In genomic region chr4:10180927-10181744, GRCh38 we compare ENCODE assay signal across 10 cellular contexts.
DNase-seq lines count a peak whose midpoint lies in the region; ATAC-seq and TF ChIP-seq lines count a peak whose summit lies in the region.
"Had no signal": no experiment of that assay in that cellular context is flagged by ENCODE, and none has a peak within 500 bp of the region (broad histone marks: within the 10 kb centered on the region; RNA-seq: fewer than 3 reads in every experiment).

No MANE protein-coding gene starts in this region.

- ATAC-seq in activated CD4-positive, CD25-positive, alpha-beta regulatory T cell treated with anti-CD3 and anti-CD28 coated beads, Interleukin-2, amount 50 U/mL, for 24 hours: peak; percentile 86 to 92
- ATAC-seq: A549 had no signal

- TF ChIP-seq CTCF in MM.1S (IDR thresholded peaks at IDR 0.05; ENCODE audit: low read length) (no peak), mammary epithelial cell (conservative IDR thresholded peaks at IDR 0.05 in 1 of 2, IDR thresholded peaks at IDR 0.05 in 1 of 2; ENCODE audit: extremely low read depth in 1 of 2, insufficient read depth in 1 of 2, low read depth in 1 of 2, low read length in 2 of 2) (no peak)

- dilution Hi-C loops in mammary epithelial cell (cut with HindIII; ENCODE audit: low sequenced_read_pairs): no loop called here

- CTCF ChIA-PET in mammary epithelial cell (lab: Charles Lee; ENCODE audit: low non-redundant PET): interaction anchor here (0.5 kb wide), 1 partner anchor 235 kb away, joined by 9 read pairs; no protein-coding TSS in a partner anchor

- H3K27ac ChIP-seq in MM.1S (ENCODE audit: low read length) (no peak overlapping the region), mammary epithelial cell (ENCODE audit: insufficient read depth, low read depth, low read length) (peak overlapping the region; percentile 10)
- H3K27ac ChIP-seq: A549, VCaP had no signal

- in situ Hi-C loops in mammary epithelial cell (cut with MboI; ENCODE audit: low sequenced_read_pairs in 2 of 2): no loop called here

- peaks cover 5% of the 10 kb centered on the region; the same call in 1 of the 2 replicates for H3K4me1 ChIP-seq in MM.1S (ENCODE audit: low read length)
- H3K4me1 ChIP-seq in mammary epithelial cell (ENCODE audit: insufficient read depth, low read length): peaks cover 18% of the 10 kb centered on the region
- H3K4me1 ChIP-seq: A549 had no signal

- H3K27me3 ChIP-seq in MM.1S (replicated peaks; ENCODE audit: insufficient read depth, low read length): no peaks in the 10 kb centered on the region
- H3K27me3 ChIP-seq in mammary epithelial cell (ENCODE audit: insufficient read depth, low read length): no peaks in the 10 kb centered on the region

- no peak for DNase-seq in activated CD4-positive, CD25-positive, alpha-beta regulatory T cell (lab: John Stamatoyannopoulos, UW)
- peak; percentile 75 for DNase-seq in H4 (ENCODE audit: low spot score)
- peak; percentile 37 for DNase-seq in MM.1S
- DNase-seq in mammary epithelial cell: peak; percentile 47
- DNase-seq in NCI-H526 (lab: John Stamatoyannopoulos, UW): no peak
- DNase-seq in hippocampal formation (lab: John Stamatoyannopoulos, UW): no peak
- DNase-seq in NCI-H1930 (lab: John Stamatoyannopoulos, UW): no peak

- H3K36me3 ChIP-seq in MM.1S (replicated peaks; ENCODE audit: insufficient read depth, low read length) (no peaks in the 10 kb centered on the region), mammary epithelial cell (ENCODE audit: insufficient read depth, low read length) (no peaks in the 10 kb centered on the region)

- H4K20me1 ChIP-seq in MM.1S (ENCODE audit: insufficient read depth, low read length): no peaks in the 10 kb centered on the region
- H4K20me1 ChIP-seq in mammary epithelial cell (ENCODE audit: insufficient read depth, low read length): no peaks in the 10 kb centered on the region

- H3F3A ChIP-seq in MM.1S (ENCODE audit: insufficient read depth, low read length): no peaks in the 10 kb centered on the region

- H3K9ac ChIP-seq in MM.1S (ENCODE audit: low read length) (no peak overlapping the region), mammary epithelial cell (ENCODE audit: insufficient read depth, low read length) (no peak overlapping the region)

- H3K9me3 ChIP-seq in MM.1S (replicated peaks; ENCODE audit: insufficient read depth, low read length): no peaks in the 10 kb centered on the region
- no peaks in the 10 kb centered on the region for H3K9me3 ChIP-seq in mammary epithelial cell (replicated peaks; ENCODE audit: insufficient read depth, low read length)
- H3K9me3 ChIP-seq: A549 had no signal

- H3K4me3 ChIP-seq in MM.1S (ENCODE audit: low read length): no peak overlapping the region
- H3K4me3 ChIP-seq in mammary epithelial cell (replicated peaks in 1 of 3; ENCODE audit: insufficient read depth in 1 of 3, low read depth in 2 of 3, low read length in 3 of 3): no peak overlapping the region
- H3K4me3 ChIP-seq: A549 had no signal

- BruUV-seq in mammary epithelial cell (replicated peaks; lab: Mats Ljungman, UMichigan): no TSS peak

- 86% methylated on average over 4 of the region's 4 CpGs for WGBS in mammary epithelial cell (ENCODE audit: low coverage, missing lambda C conversion rate)

- H3K4me2 ChIP-seq in MM.1S (ENCODE audit: low read depth, low read length) (no peak overlapping the region), mammary epithelial cell (ENCODE audit: insufficient read depth, low read depth, low read length) (no peak overlapping the region)
- H3K4me2 ChIP-seq: A549 had no signal

- intact Hi-C loops in mammary epithelial cell (cut with micrococcal nuclease): no loop called here

- H3K9me2 ChIP-seq in MM.1S (replicated peaks; ENCODE audit: insufficient read depth, low read length): no peaks in the 10 kb centered on the region

- no peaks in the 10 kb centered on the region for H3K79me2 ChIP-seq in MM.1S (ENCODE audit: low read length)
- H3K79me2 ChIP-seq in mammary epithelial cell (ENCODE audit: insufficient read depth, low read length): no peaks in the 10 kb centered on the region

- H2AFZ ChIP-seq in MM.1S (ENCODE audit: low read length) (peak overlapping the region; percentile 26; the same call in 1 of the 2 replicates), mammary epithelial cell (ENCODE audit: low read depth, low read length) (peak overlapping the region; percentile 25)

Comparison
In these comparisons a context has a peak if more than half of its experiments do, and no peak if none do; other contexts are left out.
1. DNase-seq: peak in H4 (single experiment), MM.1S (single experiment) and mammary epithelial cell (single experiment); none in activated CD4-positive, CD25-positive, alpha-beta regulatory T cell (0 of 4), NCI-H526 (0 of 2), hippocampal formation (0 of 2) and NCI-H1930 (0 of 2).